ENCODE assay signal across 9 cellular contexts in the genomic region with DNA sequence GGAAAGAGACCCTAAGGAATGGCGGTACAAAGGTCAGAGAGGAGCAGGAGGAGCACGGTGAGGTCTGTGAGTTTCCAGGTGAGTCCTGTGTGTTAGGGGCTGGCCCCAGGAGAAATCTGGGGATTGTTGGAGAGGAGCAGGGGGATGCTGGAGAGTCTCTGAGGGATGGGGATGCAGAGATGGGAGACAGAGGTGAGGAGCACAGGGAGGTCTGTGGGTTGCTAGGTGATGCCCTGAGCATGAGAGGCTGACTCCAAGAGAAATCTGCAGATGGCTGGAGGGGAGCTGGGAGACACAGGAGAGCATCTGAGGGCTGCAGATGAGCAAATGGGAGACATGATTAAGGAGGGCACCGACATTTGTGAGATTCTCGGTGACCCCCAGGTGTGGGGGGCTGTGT. TPM values are rescaled to one million over a fixed set of nuclear protein-coding genes. Genes with fewer than 3 reads are reported as not detected.
"Had no signal": no experiment of that assay in that cellular context is flagged by ENCODE, and none has a peak within 500 bp of the region (broad histone marks: within the 10 kb centered on the region; RNA-seq: fewer than 3 reads in every experiment).

No MANE protein-coding gene starts in this region.

- H3K27ac ChIP-seq: GM23248 had no signal

- H3K4me3 ChIP-seq: GM23248, HAP-1 had no signal

- ATAC-seq: HCT116 had no signal

- H3K36me3 ChIP-seq: HAP-1 had no signal

- H2AFZ ChIP-seq: GM23248 had no signal

- H3K4me1 ChIP-seq: HAP-1 had no signal

- H3K9ac ChIP-seq: GM23248 had no signal

- FAIRE-seq: HTR-8/SVneo had no signal

- DNase-seq: GM23248, GOT3, H7, HFFc6, KBM-7 had no signal

RNA-seq across cellular contexts. Expression of a gene that starts 4.1 kb away (rescaled TPM):
- total RNA-seq: HT-29 had no signal

RNA-seq across cellular contexts. Expression of a gene that starts 51.0 kb away (rescaled TPM):
- total RNA-seq: HT-29 had no signal
